9 cellular contexts compared by ENCODE assay signal in genomic region chr5:173232499-173233346, GRCh38. TPM values are rescaled to one million over a fixed set of nuclear protein-coding genes. Genes with fewer than 3 reads are reported as not detected.
A peak's percentile ranks its signal among the peaks of the same experiment; 100 is the strongest.
DNase-seq lines count a peak whose midpoint lies in the region; ATAC-seq and TF ChIP-seq lines count a peak whose summit lies in the region.
"Had no signal": no experiment of that assay in that cellular context is flagged by ENCODE, and none has a peak within 500 bp of the region (broad histone marks: within the 10 kb centered on the region; RNA-seq: fewer than 3 reads in every experiment).

No MANE protein-coding gene starts in this region.

- intact Hi-C loops in dorsolateral prefrontal cortex (cut with DNase I): no loop called here

- peaks cover 30% of the 10 kb centered on the region for H3K4me1 Mint-ChIP-seq in activated CD4-positive, alpha-beta T cell treated with anti-CD3 and anti-CD28 coated beads, Interleukin-2, amount 10 ng/mL, durations not matched to agents 7 days and 5 days
- H3K4me1 Mint-ChIP-seq in activated CD8-positive, alpha-beta T cell treated with anti-CD3 and anti-CD28 coated beads, Interleukin-2, amount 10 ng/mL, durations not matched to agents 7 days and 5 days (ENCODE audit: low read depth): peaks cover 29% of the 10 kb centered on the region

- no peak for DNase-seq in activated CD4-positive, alpha-beta T cell treated with anti-CD3 and anti-CD28 coated beads, Interleukin-2, amount 10 ng/mL, durations not matched to agents 7 days and 5 days
- no peak for DNase-seq in activated CD4-positive, alpha-beta T cell treated with anti-CD3 and anti-CD28 coated beads, Interleukin-2, amount 50 U/mL, for 48 hours
- no peak for DNase-seq in activated CD8-positive, alpha-beta T cell treated with anti-CD3 and anti-CD28 coated beads, Interleukin-2, amount 10 ng/mL, durations not matched to agents 7 days and 5 days
- DNase-seq in iPS-NIHi7 (ENCODE audit: extremely low spot score): peak; percentile 42
- no peak for DNase-seq in effector CD8-positive, alpha-beta T cell (lab: John Stamatoyannopoulos, UW)
- DNase-seq in dorsolateral prefrontal cortex: no peak
- DNase-seq: anterior cingulate cortex had no signal

- no peaks in the 10 kb centered on the region for H3K9me3 Mint-ChIP-seq in activated CD4-positive, alpha-beta T cell treated with anti-CD3 and anti-CD28 coated beads, Interleukin-2, amount 10 ng/mL, durations not matched to agents 7 days and 5 days
- no peaks in the 10 kb centered on the region for H3K9me3 Mint-ChIP-seq in activated CD8-positive, alpha-beta T cell treated with anti-CD3 and anti-CD28 coated beads, Interleukin-2, amount 10 ng/mL, durations not matched to agents 7 days and 5 days (ENCODE audit: insufficient read depth)

- H3K27ac Mint-ChIP-seq in activated CD4-positive, alpha-beta T cell treated with anti-CD3 and anti-CD28 coated beads, Interleukin-2, amount 10 ng/mL, durations not matched to agents 7 days and 5 days: peak overlapping the region; percentile 77
- no peak overlapping the region for H3K27ac Mint-ChIP-seq in activated CD8-positive, alpha-beta T cell treated with anti-CD3 and anti-CD28 coated beads, Interleukin-2, amount 10 ng/mL, durations not matched to agents 7 days and 5 days

- peaks cover 14% of the 10 kb centered on the region for H3K4me1 ChIP-seq in skeletal muscle satellite cell (ENCODE audit: control insufficient read depth, insufficient read depth, low read length)

- POLR2A ChIA-PET in activated CD4-positive, alpha-beta T cell treated with anti-CD3 and anti-CD28 coated beads, Interleukin-2, amount 10 ng/mL, durations not matched to agents 7 days and 5 days (lab: Charles Lee): no interaction called here
- POLR2A ChIA-PET in activated CD8-positive, alpha-beta T cell treated with anti-CD3 and anti-CD28 coated beads, Interleukin-2, amount 10 ng/mL, durations not matched to agents 7 days and 5 days (lab: Charles Lee): interaction anchor here (1.0 kb wide), 1 partner anchor 12 kb away, joined by 3 read pairs; no protein-coding TSS in a partner anchor

- peak overlapping the region; percentile 45 for H3K4me3 ChIP-seq in skeletal muscle satellite cell (ENCODE audit: low read length)
- H3K4me3 ChIP-seq in dorsolateral prefrontal cortex: peak overlapping the region in 17 of 59 donors; percentile 1 to 41 (median 19)

- ATAC-seq in activated CD8-positive, alpha-beta T cell treated with anti-CD3 and anti-CD28 coated beads, Interleukin-2, amount 10 ng/mL, durations not matched to agents 7 days and 5 days: no peak
- ATAC-seq in HG03175 (IDR thresholded peaks at IDR 0.05; ENCODE audit: unreplicated experiment): no peak

- peaks cover 97% of the 10 kb centered on the region for H3K27me3 ChIP-seq in skeletal muscle satellite cell (ENCODE audit: control insufficient read depth, insufficient read depth, low read length)
- H3K27me3 ChIP-seq in dorsolateral prefrontal cortex: peaks cover 27 to 100% (median 97%) of the 10 kb centered on the region in 45 donors

- no peaks in the 10 kb centered on the region for H3K9me3 ChIP-seq in skeletal muscle satellite cell (replicated peaks; ENCODE audit: low read length)

- peaks cover 93% of the 10 kb centered on the region for H3K27me3 Mint-ChIP-seq in activated CD4-positive, alpha-beta T cell treated with anti-CD3 and anti-CD28 coated beads, Interleukin-2, amount 10 ng/mL, durations not matched to agents 7 days and 5 days
- H3K27me3 Mint-ChIP-seq in activated CD8-positive, alpha-beta T cell treated with anti-CD3 and anti-CD28 coated beads, Interleukin-2, amount 10 ng/mL, durations not matched to agents 7 days and 5 days (ENCODE audit: low read depth): peaks cover 89% of the 10 kb centered on the region

- H3K4me3 Mint-ChIP-seq in activated CD4-positive, alpha-beta T cell treated with anti-CD3 and anti-CD28 coated beads, Interleukin-2, amount 10 ng/mL, durations not matched to agents 7 days and 5 days: no peak overlapping the region
- peak overlapping the region; percentile 22 for H3K4me3 Mint-ChIP-seq in activated CD8-positive, alpha-beta T cell treated with anti-CD3 and anti-CD28 coated beads, Interleukin-2, amount 10 ng/mL, durations not matched to agents 7 days and 5 days

- H3K36me3 Mint-ChIP-seq in activated CD4-positive, alpha-beta T cell treated with anti-CD3 and anti-CD28 coated beads, Interleukin-2, amount 10 ng/mL, durations not matched to agents 7 days and 5 days (ENCODE audit: low read depth): peaks cover 1% of the 10 kb centered on the region
- H3K36me3 Mint-ChIP-seq in activated CD8-positive, alpha-beta T cell treated with anti-CD3 and anti-CD28 coated beads, Interleukin-2, amount 10 ng/mL, durations not matched to agents 7 days and 5 days (ENCODE audit: low read depth): peaks cover 1% of the 10 kb centered on the region

- CTCF ChIA-PET in activated CD4-positive, alpha-beta T cell treated with anti-CD3 and anti-CD28 coated beads, Interleukin-2, amount 10 ng/mL, durations not matched to agents 7 days and 5 days (lab: Charles Lee): interaction anchor here (0.5 to 0.6 kb wide), 2 partner anchors 20 to 36 kb away, joined by 3 read pairs; no protein-coding TSS in a partner anchor
- CTCF ChIA-PET in activated CD8-positive, alpha-beta T cell treated with anti-CD3 and anti-CD28 coated beads, Interleukin-2, amount 10 ng/mL, durations not matched to agents 7 days and 5 days (lab: Charles Lee): no interaction called here

- H3K36me3 ChIP-seq in skeletal muscle satellite cell (ENCODE audit: insufficient read depth, low read length): no peaks in the 10 kb centered on the region

- no peak for TF ChIP-seq CTCF in dorsolateral prefrontal cortex (IDR thresholded peaks at IDR 0.05 in 54 of 56, conservative IDR thresholded peaks at IDR 0.05 in 2 of 56; ENCODE audit: low read depth in 1 of 56, partially characterized antibody in 56 of 56)

- H3K27ac ChIP-seq in dorsolateral prefrontal cortex: no peak overlapping the region

- H3K4me2 ChIP-seq in skeletal muscle satellite cell (ENCODE audit: low read length): peak overlapping the region; percentile 74

- no peak overlapping the region for H3K9ac ChIP-seq in skeletal muscle satellite cell (ENCODE audit: low read depth, low read length)

RNA-seq across cellular contexts. Expression of gene NKX2-5, which starts 2.3 kb away (rescaled TPM):
- not detected for total RNA-seq in activated CD4-positive, alpha-beta T cell treated with anti-CD3 and anti-CD28 coated beads, Interleukin-2, amount 10 ng/mL, durations not matched to agents 7 days and 5 days
- not detected for total RNA-seq in activated CD8-positive, alpha-beta T cell treated with anti-CD3 and anti-CD28 coated beads, Interleukin-2, amount 10 ng/mL, durations not matched to agents 7 days and 5 days
- not detected in 2 replicates for total RNA-seq in skeletal muscle satellite cell (2012; rRNA removed)
- not detected for total RNA-seq in dorsolateral prefrontal cortex
